In genomic region chr2:26469092-26469710, GRCh38 we compare ENCODE assay signal across 8 cellular contexts. TPM values are rescaled to one million over a fixed set of nuclear protein-coding genes. Genes with fewer than 3 reads are reported as not detected.
DNase-seq lines count a peak whose midpoint lies in the region; ATAC-seq, FAIRE-seq and TF ChIP-seq lines count a peak whose summit lies in the region.

No MANE protein-coding gene starts in this region.

- peaks cover 6% of the 10 kb centered on the region for H3K9me3 ChIP-seq in Karpas-422 (ENCODE audit: low read length)
- peaks cover 5% of the 10 kb centered on the region; the same call in 1 of the 2 replicates for H3K9me3 ChIP-seq in K562 (replicated peaks; ENCODE audit: control insufficient read depth, insufficient read depth, low read depth, low read length)
- peaks cover 0 to 7% of the 10 kb centered on the region in 2 donors for H3K9me3 ChIP-seq in left lung

- BruUV-seq in K562 (replicated peaks; lab: Mats Ljungman, UMichigan) = no TSS peak

- no peaks in the 10 kb centered on the region for H3K9me2 ChIP-seq in Karpas-422 (replicated peaks; ENCODE audit: insufficient read depth, low read length)

- H3K79me2 ChIP-seq in Karpas-422 (ENCODE audit: low read length) = no peaks in the 10 kb centered on the region
- no peaks in the 10 kb centered on the region for H3K79me2 ChIP-seq in K562 (ENCODE audit: control insufficient read depth, insufficient read depth, low read length)

- 0% methylated on average over 5 of the region's 5 CpGs for WGBS in K562 (ENCODE audit: insufficient coverage, low coverage, missing lambda C conversion rate)

- peak; percentile 70 for ATAC-seq in K562
- ATAC-seq in left lung = peak; percentile 46
- no peak for ATAC-seq in stimulated activated naive CD8-positive, alpha-beta T cell treated with anti-CD3 and anti-CD28 coated beads, Interleukin-15, amount 100 ng/mL, for 72 hours
- no peak for ATAC-seq in GM21360 (IDR thresholded peaks at IDR 0.05; ENCODE audit: unreplicated experiment)

- peak; percentile 80 to 91 (median 88) for TF ChIP-seq CTCF in K562 (IDR thresholded peaks at IDR 0.05 in 2 of 3, conservative IDR thresholded peaks at IDR 0.05 in 1 of 3; ENCODE audit: insufficient read depth in 2 of 3, low read depth in 1 of 3, low read length in 3 of 3)
- TF ChIP-seq CTCF in left lung (IDR thresholded peaks at IDR 0.05) = peak; percentile 51 to 76

- no peak overlapping the region for H3K27ac Mint-ChIP-seq in stimulated activated naive CD8-positive, alpha-beta T cell treated with anti-CD3 and anti-CD28 coated beads, Interleukin-15, amount 100 ng/mL, for 72 hours

- TF ChIP-seq POLR2A in K562 (conservative IDR thresholded peaks at IDR 0.05) = no peak

- peaks cover 0 to 13% of the 10 kb centered on the region in 2 donors for H3K9me3 Mint-ChIP-seq in stimulated activated naive CD8-positive, alpha-beta T cell treated with anti-CD3 and anti-CD28 coated beads, Interleukin-15, amount 100 ng/mL, for 72 hours

- intact Hi-C loops in K562 (cut with micrococcal nuclease) = loop anchor here (5.0 to 10.0 kb wide), 3 partner anchors 234 to 517 kb away; partner anchors contain the start of gene GAREM2
- intact Hi-C loops in left lung (cut with DNase I) = no loop called here

- H3K9me1 ChIP-seq in K562 (ENCODE audit: control insufficient read depth, insufficient read depth, low read length) = no peaks in the 10 kb centered on the region

- H3K4me3 Mint-ChIP-seq in stimulated activated naive CD8-positive, alpha-beta T cell treated with anti-CD3 and anti-CD28 coated beads, Interleukin-15, amount 100 ng/mL, for 72 hours = no peak overlapping the region

- H3K27ac ChIP-seq in Karpas-422 (ENCODE audit: low read length) = no peak overlapping the region
- H3K27ac ChIP-seq in K562 (ENCODE audit: extremely low read depth, low read depth, low read length) = no peak overlapping the region
- no peak overlapping the region for H3K27ac ChIP-seq in left lung

- no peaks in the 10 kb centered on the region for H3K27me3 Mint-ChIP-seq in stimulated activated naive CD8-positive, alpha-beta T cell treated with anti-CD3 and anti-CD28 coated beads, Interleukin-15, amount 100 ng/mL, for 72 hours

- H3K9ac ChIP-seq in Karpas-422 (ENCODE audit: low read length) = no peak overlapping the region
- H3K9ac ChIP-seq in K562 (ENCODE audit: insufficient read depth in 1 of 2, low read depth in 2 of 2, low read length in 2 of 2) = no peak overlapping the region

- H2AFZ ChIP-seq in Karpas-422 (ENCODE audit: low read length) (no peak overlapping the region), K562 (ENCODE audit: low read depth, low read length) (no peak overlapping the region)

- POLR2A ChIA-PET in K562 (lab: Yijun Ruan, JAX) = interaction anchor here (0.7 to 1.1 kb wide), 5 partner anchors 28 to 320 kb away, joined by 3 to 5 read pairs (median 3); no protein-coding TSS in a partner anchor

- H3K4me1 Mint-ChIP-seq in stimulated activated naive CD8-positive, alpha-beta T cell treated with anti-CD3 and anti-CD28 coated beads, Interleukin-15, amount 100 ng/mL, for 72 hours = no peaks in the 10 kb centered on the region

- peak; percentile 96 for FAIRE-seq in K562 (lab: Jason Lieb, UNC)

- no peak for TF ChIP-seq EP300 in K562 (IDR thresholded peaks at IDR 0.05; ENCODE audit: low read length)

- H4K20me1 ChIP-seq in Karpas-422 (ENCODE audit: insufficient read depth, low read depth, low read length) (no peaks in the 10 kb centered on the region), K562 (replicated peaks; ENCODE audit: control insufficient read depth, insufficient read depth, low read length) (no peaks in the 10 kb centered on the region)

- DNase-seq in EL (peak; percentile 52), Karpas-422 (peak; percentile 92), SK-N-DZ (ENCODE audit: low spot score) (peak; percentile 26), K562 (ENCODE audit: extremely low read depth in 1 of 4, low spot score in 3 of 4) (peak; percentile 76 to 87 (median 78)), left lung (peak; percentile 66 to 89), putamen (ENCODE audit: low spot score) (no peak)
- DNase-seq in stimulated activated naive CD8-positive, alpha-beta T cell treated with anti-CD3 and anti-CD28 coated beads, Interleukin-15, amount 100 ng/mL, for 72 hours = peak; percentile 61 to 73

- H3K4me1 ChIP-seq in Karpas-422 (ENCODE audit: low read length) (no peaks in the 10 kb centered on the region), K562 (replicated peaks in 1 of 2; ENCODE audit: control insufficient read depth in 2 of 2, insufficient read depth in 2 of 2, low read length in 2 of 2) (peaks cover 6 to 24% of the 10 kb centered on the region in 2 experiments; a peak in 4 of 5 replicates), left lung (no peaks in the 10 kb centered on the region)

- H3K27me3 ChIP-seq in Karpas-422 (ENCODE audit: low read length) = no peaks in the 10 kb centered on the region
- peaks cover 0 to 5% of the 10 kb centered on the region in 2 experiments; a peak in 1 of 5 replicates for H3K27me3 ChIP-seq in K562 (ENCODE audit: control insufficient read depth in 2 of 2, insufficient read depth in 2 of 2, low read length in 2 of 2)
- H3K27me3 ChIP-seq in left lung = no peaks in the 10 kb centered on the region

- peak; percentile 89 to 91 for TF ChIP-seq RAD21 in K562 (CRISPR knock-in tag; conservative IDR thresholded peaks at IDR 0.05 in 1 of 2, IDR thresholded peaks at IDR 0.05 in 1 of 2)

- H3K4me2 ChIP-seq in Karpas-422 (ENCODE audit: low read depth, low read length, poor library complexity, severe bottlenecking) (no peak overlapping the region), K562 (ENCODE audit: insufficient read depth, low read length) (no peak overlapping the region)

- H3K36me3 ChIP-seq in Karpas-422 (ENCODE audit: insufficient read depth, low read length) (no peaks in the 10 kb centered on the region), K562 (ENCODE audit: control insufficient read depth, insufficient read depth, low read length) (no peaks in the 10 kb centered on the region), left lung (no peaks in the 10 kb centered on the region)

- H3K4me3 ChIP-seq in Karpas-422 (ENCODE audit: low read length) = no peak overlapping the region
- H3K4me3 ChIP-seq in K562 = no peak overlapping the region
- no peak overlapping the region for H3K4me3 ChIP-seq in left lung

- CTCF ChIA-PET in K562 (lab: Yijun Ruan, JAX; ENCODE audit: low intra/inter-chr PET ratio) = interaction anchor here (0.5 to 2.4 kb wide), 8 partner anchors 43 to 863 kb away, joined by 3 to 8 read pairs (median 4); partner anchors contain the start of gene HADHB

- in situ Hi-C loops in K562 (cut with MboI) = loop anchor here (5.0 to 10.0 kb wide), 2 partner anchors 227 to 524 kb away; partner anchors contain the start of genes HADHA and HADHB

TF ChIP-seq in K562, 482 proteins besides CTCF, POLR2A, EP300 and RAD21 (continues in another document):
- TF ChIP-seq KLF16 (IDR thresholded peaks at IDR 0.05) = 0 out of 2 replicates have a peak, but pooled peaks have one; percentile 40
- 0 out of 4 replicates have a peak, but pooled peaks of 1 of the 2 experiments have one; percentile 26 for TF ChIP-seq FOXK2 (conservative IDR thresholded peaks at IDR 0.05 in 1 of 2, IDR thresholded peaks at IDR 0.05 in 1 of 2; ENCODE audit: low read depth in 2 of 2)
- TF ChIP-seq ZNF766 (CRISPR knock-in tag; conservative IDR thresholded peaks at IDR 0.05) = 0 out of 2 replicates have a peak, but pooled peaks have one; percentile 23
- peak; percentile 84 for TF ChIP-seq DEAF1 (CRISPR knock-in tag; IDR thresholded peaks at IDR 0.05)
- 0 out of 2 replicates have a peak, but pooled peaks have one; percentile 33 for TF ChIP-seq SP1 (CRISPR knock-in tag; IDR thresholded peaks at IDR 0.05)
- TF ChIP-seq TEAD4 (IDR thresholded peaks at IDR 0.05; ENCODE audit: low read length) = 0 out of 2 replicates have a peak, but pooled peaks have one; percentile 10
- no peak for TF ChIP-seq TEAD4 (CRISPR knock-in tag; IDR thresholded peaks at IDR 0.05; ENCODE audit: borderline replicate concordance)

RNA-seq across cellular contexts. Expression of gene OTOF, which starts 8.7 kb away (rescaled TPM):
- total RNA-seq in Karpas-422 (2014; rRNA removed; shearing (Covaris generic); ENCODE audit: low replicate concordance) = 0.04 and 0.07 TPM in 2 replicates
- 0.50 and 0.56 TPM in 2 replicates for polyA plus RNA-seq in SK-N-DZ (2014; cell fraction: cytosol; rRNA removed)
- polyA plus RNA-seq in SK-N-DZ (2014; cell fraction: nucleus; rRNA removed) = 3.3 and 8.5 TPM in 2 replicates
- total RNA-seq in K562 (2011; cell fraction: chromatin; rRNA removed; ENCODE audit: low replicate concordance) = 0.11 and 0.49 TPM in 2 replicates
- total RNA-seq in K562 (2011; cell fraction: nucleolus; rRNA removed) = 0.13 and 0.17 TPM in 2 replicates
- not detected in 2 replicates for total RNA-seq in K562 (2011; cell fraction: nucleoplasm; rRNA removed)
- total RNA-seq in K562 (2014; rRNA removed) = 0.05 and 0.33 TPM in 2 replicates
- total RNA-seq in K562 (2014; rRNA removed; fragmentation: Illumina TruSeq; extraction: Trizol) = not detected in 2 replicates
- not detected in 2 replicates for total RNA-seq in K562 (2015; rRNA removed; fragmentation: Illumina TruSeq; extraction: Trizol)
- total RNA-seq in K562 (2021) = 0.07 TPM in 1 of 2 replicates, not detected in the other
- polyA plus RNA-seq in K562 (2011; rRNA removed) = 0.07 and 0.11 TPM in 2 replicates
- 0.12 and 0.24 TPM in 2 replicates for polyA plus RNA-seq in K562 (2011; cell fraction: cytosol; rRNA removed)
- 0.22 and 0.31 TPM in 2 replicates for polyA plus RNA-seq in K562 (2011; cell fraction: nucleus; rRNA removed)
- polyA plus RNA-seq in K562 (2012) = 0.03 and 0.12 TPM in 2 replicates
- not detected in 2 replicates for polyA plus RNA-seq in K562 (2014; fragmentation: Illumina TruSeq; extraction: Trizol)
- not detected for polyA plus RNA-seq in K562 (2014; fragmentation: Nextera tagmentation; extraction: Ambion mirVana)
- polyA plus RNA-seq in K562 (2014; rRNA removed) = 0.03 TPM in 1 of 2 replicates, not detected in the other
- polyA minus RNA-seq in K562 (2011; rRNA and poly(A)+ RNA removed) = 0.04 TPM in 1 of 2 replicates, not detected in the other
- polyA minus RNA-seq in K562 (2011; cell fraction: cytosol; rRNA and poly(A)+ RNA removed) = not detected in 2 replicates
- polyA minus RNA-seq in K562 (2011; cell fraction: nucleus; rRNA and poly(A)+ RNA removed) = under 0.01 TPM in 1 of 2 replicates, not detected in the other
- total RNA-seq in left lung = under 1 TPM in 1 of 2 donors, not detected in 1; 0.10 TPM

Comparison
In these comparisons a context has a peak if more than half of its experiments do, and no peak if none do; other contexts are left out.
1. ATAC-seq: peak in K562 (single experiment) and left lung (single experiment); none in stimulated activated naive CD8-positive, alpha-beta T cell treated with anti-CD3 and anti-CD28 coated beads, Interleukin-15, amount 100 ng/mL, for 72 hours (single experiment) and GM21360 (single experiment).